Comparison of ENCODE assay signal across 1 cellular context in genomic region chr9:137236238-137236935, GRCh38.
TF ChIP-seq lines count a peak whose summit lies in the region.

No MANE protein-coding gene starts in this region.

TF ChIP-seq in neural cell, 6 proteins besides CTCF, POLR2A, EP300 and RAD21 (continued from another document):
- TF ChIP-seq, protein P1, sequence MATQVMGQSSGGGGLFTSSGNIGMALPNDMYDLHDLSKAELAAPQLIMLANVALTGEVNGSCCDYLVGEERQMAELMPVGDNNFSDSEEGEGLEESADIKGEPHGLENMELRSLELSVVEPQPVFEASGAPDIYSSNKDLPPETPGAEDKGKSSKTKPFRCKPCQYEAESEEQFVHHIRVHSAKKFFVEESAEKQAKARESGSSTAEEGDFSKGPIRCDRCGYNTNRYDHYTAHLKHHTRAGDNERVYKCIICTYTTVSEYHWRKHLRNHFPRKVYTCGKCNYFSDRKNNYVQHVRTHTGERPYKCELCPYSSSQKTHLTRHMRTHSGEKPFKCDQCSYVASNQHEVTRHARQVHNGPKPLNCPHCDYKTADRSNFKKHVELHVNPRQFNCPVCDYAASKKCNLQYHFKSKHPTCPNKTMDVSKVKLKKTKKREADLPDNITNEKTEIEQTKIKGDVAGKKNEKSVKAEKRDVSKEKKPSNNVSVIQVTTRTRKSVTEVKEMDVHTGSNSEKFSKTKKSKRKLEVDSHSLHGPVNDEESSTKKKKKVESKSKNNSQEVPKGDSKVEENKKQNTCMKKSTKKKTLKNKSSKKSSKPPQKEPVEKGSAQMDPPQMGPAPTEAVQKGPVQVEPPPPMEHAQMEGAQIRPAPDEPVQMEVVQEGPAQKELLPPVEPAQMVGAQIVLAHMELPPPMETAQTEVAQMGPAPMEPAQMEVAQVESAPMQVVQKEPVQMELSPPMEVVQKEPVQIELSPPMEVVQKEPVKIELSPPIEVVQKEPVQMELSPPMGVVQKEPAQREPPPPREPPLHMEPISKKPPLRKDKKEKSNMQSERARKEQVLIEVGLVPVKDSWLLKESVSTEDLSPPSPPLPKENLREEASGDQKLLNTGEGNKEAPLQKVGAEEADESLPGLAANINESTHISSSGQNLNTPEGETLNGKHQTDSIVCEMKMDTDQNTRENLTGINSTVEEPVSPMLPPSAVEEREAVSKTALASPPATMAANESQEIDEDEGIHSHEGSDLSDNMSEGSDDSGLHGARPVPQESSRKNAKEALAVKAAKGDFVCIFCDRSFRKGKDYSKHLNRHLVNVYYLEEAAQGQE (IDR thresholded peaks at IDR 0.05; ENCODE audit: borderline replicate concordance): no peak
- no peak for TF ChIP-seq POLR2AphosphoS5 (IDR thresholded peaks at IDR 0.05)
